Comparison of ENCODE assay signal across 1 cellular context in the genomic region with DNA sequence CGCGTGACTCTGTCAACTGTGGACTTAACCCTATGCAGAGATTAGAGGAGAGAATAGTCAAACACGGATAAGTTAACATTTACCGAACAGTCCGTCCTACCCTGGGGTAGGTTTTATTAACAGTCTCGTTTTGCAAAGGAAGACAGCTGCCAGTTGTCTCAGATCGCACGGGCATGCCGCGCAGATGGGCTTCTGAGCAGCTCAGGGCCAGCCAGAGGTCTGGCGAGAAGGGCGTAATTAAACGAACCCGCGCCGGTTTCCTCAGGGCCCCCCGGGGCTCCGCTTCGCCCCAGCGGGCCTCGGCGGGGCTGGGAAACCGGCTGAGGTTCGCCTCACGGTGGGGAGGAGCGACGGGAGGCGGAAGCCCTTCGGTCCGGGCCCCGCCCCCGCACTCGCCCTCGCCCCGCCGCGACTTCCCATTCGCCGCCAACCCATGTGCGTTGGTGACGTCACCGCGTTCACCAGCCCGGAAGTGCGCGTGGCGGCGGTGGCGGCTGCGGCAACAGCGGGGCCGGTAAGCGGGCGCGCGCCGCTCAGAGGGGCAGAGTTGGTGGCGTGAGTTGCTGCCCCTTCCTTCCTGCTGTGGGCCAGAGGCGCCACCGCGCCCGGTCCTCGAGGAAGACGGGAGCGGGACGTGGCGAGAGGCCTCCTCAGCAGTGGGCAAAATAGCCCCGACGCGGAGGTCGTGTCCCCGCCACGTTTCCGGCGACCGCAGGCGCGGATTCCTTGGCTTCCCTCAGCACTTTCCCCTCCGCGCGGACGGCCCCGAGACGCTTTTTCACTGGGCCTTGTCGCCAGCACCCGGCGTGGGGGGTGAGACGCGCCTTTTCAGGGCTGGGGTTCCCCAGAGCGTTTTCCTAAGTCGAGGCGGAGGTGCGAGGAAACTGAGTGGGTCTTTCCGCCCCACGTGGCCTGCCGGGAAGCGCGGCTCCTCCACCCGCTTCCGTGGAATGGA.
TF ChIP-seq lines count a peak whose summit lies in the region.

Gene TRNT1, plus strand, starts transcription at position 464 of the 955 bp plus-strand sequence. CDS start 2,101 bp downstream, outside the sequence.

TF ChIP-seq in liver, 16 proteins besides CTCF, POLR2A, EP300 and RAD21 (continued from another document):
- TF ChIP-seq MAX (IDR thresholded peaks at IDR 0.05) (peak; percentile 42), HNF4A (conservative IDR thresholded peaks at IDR 0.05) (no peak), TAF1 (conservative IDR thresholded peaks at IDR 0.05) (peak; percentile 36), GABPA (IDR thresholded peaks at IDR 0.05 in 1 of 2, conservative IDR thresholded peaks at IDR 0.05 in 1 of 2) (peak; percentile 48 to 86)
- TF ChIP-seq, protein P1, sequence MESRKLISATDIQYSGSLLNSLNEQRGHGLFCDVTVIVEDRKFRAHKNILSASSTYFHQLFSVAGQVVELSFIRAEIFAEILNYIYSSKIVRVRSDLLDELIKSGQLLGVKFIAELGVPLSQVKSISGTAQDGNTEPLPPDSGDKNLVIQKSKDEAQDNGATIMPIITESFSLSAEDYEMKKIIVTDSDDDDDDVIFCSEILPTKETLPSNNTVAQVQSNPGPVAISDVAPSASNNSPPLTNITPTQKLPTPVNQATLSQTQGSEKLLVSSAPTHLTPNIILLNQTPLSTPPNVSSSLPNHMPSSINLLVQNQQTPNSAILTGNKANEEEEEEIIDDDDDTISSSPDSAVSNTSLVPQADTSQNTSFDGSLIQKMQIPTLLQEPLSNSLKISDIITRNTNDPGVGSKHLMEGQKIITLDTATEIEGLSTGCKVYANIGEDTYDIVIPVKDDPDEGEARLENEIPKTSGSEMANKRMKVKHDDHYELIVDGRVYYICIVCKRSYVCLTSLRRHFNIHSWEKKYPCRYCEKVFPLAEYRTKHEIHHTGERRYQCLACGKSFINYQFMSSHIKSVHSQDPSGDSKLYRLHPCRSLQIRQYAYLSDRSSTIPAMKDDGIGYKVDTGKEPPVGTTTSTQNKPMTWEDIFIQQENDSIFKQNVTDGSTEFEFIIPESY (IDR thresholded peaks at IDR 0.05), result no peak
